In the genomic region with DNA sequence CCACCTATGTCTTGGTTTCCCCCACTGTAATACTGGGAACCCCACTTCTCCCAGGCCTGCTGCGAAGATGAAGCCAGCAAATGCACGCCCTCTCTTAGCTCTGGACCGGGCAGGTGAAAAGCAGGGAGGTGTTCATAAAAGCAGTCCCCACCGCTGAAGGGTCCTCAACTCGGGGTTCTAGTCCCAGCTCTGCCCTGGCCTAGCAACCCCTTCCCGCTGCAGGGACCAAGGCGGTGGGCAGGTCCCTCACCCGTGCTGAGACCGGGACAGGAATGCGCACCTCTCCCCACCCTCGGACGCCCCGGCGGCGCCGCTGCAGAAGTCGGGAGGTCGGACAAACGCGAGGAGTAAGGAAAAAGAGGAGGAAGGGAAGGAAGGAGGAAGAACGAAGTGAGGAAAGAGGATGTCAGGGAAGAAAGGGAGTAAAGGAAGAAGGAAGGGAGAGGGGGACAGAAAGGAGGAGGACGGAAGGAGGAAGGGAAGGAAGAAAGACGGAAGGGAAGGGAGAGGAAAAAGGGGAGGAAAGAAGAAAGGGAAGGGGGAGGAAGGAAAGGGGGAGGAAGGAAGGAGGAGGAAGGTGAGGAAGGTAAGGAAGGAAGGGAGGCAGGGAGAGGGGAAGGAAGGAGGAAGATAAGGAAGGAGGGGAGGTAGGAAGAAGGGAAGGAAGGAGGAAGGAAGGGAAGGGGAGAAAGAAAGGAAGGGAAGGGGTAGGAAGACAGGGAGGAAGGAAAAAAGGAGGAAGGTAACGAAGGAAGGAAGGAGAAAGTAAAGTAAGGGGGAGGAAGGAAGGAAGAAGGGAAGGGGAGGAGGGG, we compare ENCODE assay signal across 1 cellular context.
TF ChIP-seq lines count a peak whose summit lies in the region.

No MANE protein-coding gene starts in this region.

TF ChIP-seq in GM23338, 12 proteins besides CTCF, POLR2A, EP300 and RAD21 (continued from another document):
- TF ChIP-seq, protein P1, sequence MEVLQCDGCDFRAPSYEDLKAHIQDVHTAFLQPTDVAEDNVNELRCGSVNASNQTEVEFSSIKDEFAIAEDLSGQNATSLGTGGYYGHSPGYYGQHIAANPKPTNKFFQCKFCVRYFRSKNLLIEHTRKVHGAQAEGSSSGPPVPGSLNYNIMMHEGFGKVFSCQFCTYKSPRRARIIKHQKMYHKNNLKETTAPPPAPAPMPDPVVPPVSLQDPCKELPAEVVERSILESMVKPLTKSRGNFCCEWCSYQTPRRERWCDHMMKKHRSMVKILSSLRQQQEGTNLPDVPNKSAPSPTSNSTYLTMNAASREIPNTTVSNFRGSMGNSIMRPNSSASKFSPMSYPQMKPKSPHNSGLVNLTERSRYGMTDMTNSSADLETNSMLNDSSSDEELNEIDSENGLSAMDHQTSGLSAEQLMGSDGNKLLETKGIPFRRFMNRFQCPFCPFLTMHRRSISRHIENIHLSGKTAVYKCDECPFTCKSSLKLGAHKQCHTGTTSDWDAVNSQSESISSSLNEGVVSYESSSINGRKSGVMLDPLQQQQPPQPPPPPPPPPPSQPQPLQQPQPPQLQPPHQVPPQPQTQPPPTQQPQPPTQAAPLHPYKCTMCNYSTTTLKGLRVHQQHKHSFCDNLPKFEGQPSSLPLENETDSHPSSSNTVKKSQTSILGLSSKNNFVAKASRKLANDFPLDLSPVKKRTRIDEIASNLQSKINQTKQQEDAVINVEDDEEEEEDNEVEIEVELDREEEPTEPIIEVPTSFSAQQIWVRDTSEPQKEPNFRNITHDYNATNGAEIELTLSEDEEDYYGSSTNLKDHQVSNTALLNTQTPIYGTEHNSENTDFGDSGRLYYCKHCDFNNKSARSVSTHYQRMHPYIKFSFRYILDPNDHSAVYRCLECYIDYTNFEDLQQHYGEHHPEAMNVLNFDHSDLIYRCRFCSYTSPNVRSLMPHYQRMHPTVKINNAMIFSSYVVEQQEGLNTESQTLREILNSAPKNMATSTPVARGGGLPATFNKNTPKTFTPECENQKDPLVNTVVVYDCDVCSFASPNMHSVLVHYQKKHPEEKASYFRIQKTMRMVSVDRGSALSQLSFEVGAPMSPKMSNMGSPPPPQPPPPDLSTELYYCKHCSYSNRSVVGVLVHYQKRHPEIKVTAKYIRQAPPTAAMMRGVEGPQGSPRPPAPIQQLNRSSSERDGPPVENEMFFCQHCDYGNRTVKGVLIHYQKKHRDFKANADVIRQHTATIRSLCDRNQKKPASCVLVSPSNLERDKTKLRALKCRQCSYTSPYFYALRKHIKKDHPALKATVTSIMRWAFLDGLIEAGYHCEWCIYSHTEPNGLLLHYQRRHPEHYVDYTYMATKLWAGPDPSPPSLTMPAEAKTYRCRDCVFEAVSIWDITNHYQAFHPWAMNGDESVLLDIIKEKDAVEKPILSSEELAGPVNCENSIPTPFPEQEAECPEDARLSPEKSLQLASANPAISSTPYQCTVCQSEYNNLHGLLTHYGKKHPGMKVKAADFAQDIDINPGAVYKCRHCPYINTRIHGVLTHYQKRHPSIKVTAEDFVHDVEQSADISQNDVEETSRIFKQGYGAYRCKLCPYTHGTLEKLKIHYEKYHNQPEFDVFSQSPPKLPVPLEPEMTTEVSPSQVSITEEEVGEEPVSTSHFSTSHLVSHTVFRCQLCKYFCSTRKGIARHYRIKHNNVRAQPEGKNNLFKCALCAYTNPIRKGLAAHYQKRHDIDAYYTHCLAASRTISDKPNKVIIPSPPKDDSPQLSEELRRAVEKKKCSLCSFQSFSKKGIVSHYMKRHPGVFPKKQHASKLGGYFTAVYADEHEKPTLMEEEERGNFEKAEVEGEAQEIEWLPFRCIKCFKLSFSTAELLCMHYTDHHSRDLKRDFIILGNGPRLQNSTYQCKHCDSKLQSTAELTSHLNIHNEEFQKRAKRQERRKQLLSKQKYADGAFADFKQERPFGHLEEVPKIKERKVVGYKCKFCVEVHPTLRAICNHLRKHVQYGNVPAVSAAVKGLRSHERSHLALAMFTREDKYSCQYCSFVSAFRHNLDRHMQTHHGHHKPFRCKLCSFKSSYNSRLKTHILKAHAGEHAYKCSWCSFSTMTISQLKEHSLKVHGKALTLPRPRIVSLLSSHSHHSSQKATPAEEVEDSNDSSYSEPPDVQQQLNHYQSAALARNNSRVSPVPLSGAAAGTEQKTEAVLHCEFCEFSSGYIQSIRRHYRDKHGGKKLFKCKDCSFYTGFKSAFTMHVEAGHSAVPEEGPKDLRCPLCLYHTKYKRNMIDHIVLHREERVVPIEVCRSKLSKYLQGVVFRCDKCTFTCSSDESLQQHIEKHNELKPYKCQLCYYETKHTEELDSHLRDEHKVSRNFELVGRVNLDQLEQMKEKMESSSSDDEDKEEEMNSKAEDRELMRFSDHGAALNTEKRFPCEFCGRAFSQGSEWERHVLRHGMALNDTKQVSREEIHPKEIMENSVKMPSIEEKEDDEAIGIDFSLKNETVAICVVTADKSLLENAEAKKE (CRISPR knock-in tag; IDR thresholded peaks at IDR 0.05): no peak
- TF ChIP-seq JUNB (IDR thresholded peaks at IDR 0.05; ENCODE audit: unreplicated experiment): no peak
